ENCODE assay signal across 16 cellular contexts in the genomic region with DNA sequence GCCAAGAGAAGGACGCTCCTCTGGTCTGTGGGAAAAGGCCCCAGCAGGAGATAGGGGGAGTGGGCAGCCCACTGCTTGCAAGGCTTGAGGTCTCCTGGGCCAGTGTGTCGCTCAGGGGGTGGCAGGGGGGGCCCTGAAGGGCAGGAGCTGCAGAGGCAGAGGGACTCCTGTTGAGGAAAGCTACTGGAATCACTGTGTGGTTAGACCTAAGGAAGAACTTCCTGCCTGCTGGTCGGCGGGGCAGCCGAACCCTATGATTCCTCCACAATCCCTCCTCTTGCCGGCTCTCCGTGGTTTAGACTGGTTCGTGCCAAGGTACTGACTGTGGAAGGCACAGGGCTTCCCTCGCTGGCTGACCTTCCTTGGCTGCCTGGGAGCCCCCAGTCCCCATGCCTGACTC. TPM values are rescaled to one million over a fixed set of nuclear protein-coding genes. Genes with fewer than 3 reads are reported as not detected.
DNase-seq lines count a peak whose midpoint lies in the region; ATAC-seq and TF ChIP-seq lines count a peak whose summit lies in the region.
"Had no signal": no experiment of that assay in that cellular context is flagged by ENCODE, and none has a peak within 500 bp of the region (broad histone marks: within the 10 kb centered on the region; RNA-seq: fewer than 3 reads in every experiment).

No MANE protein-coding gene starts in this region.

- no peaks in the 10 kb centered on the region for H3K9me3 Mint-ChIP-seq in activated naive CD4-positive, alpha-beta T cell treated with anti-CD3 and anti-CD28 coated beads, Interleukin-2, amount 50 U/mL, for 72 hours

- H3K4me1 ChIP-seq in SJCRH30, result peaks cover 19% of the 10 kb centered on the region
- H3K4me1 ChIP-seq: HAP-1 had no signal

- H3K36me3 ChIP-seq in SJCRH30, result no peaks in the 10 kb centered on the region
- H3K36me3 ChIP-seq: HAP-1 had no signal

- no peak for TF ChIP-seq CTCF in GM20000 (IDR thresholded peaks at IDR 0.05; ENCODE audit: extremely low read depth, missing control alignments)

- no peaks in the 10 kb centered on the region for H3K27me3 ChIP-seq in SJCRH30

- peak overlapping the region; percentile 25; the same call in 1 of the 2 replicates for H3K27ac ChIP-seq in SJCRH30

- H3K36me3 Mint-ChIP-seq in activated naive CD4-positive, alpha-beta T cell treated with anti-CD3 and anti-CD28 coated beads, Interleukin-2, amount 50 U/mL, for 72 hours, result no peaks in the 10 kb centered on the region
- H3K36me3 Mint-ChIP-seq: CD4-positive, alpha-beta memory T cell had no signal

- no peaks in the 10 kb centered on the region for H3K9me3 ChIP-seq in SJCRH30 (replicated peaks)
- H3K9me3 ChIP-seq: HAP-1 had no signal

- peak; percentile 33 for DNase-seq in HT1080 (ENCODE audit: low read depth)
- no peak for DNase-seq in SJCRH30
- DNase-seq in myocyte (ENCODE audit: low read depth), result peak; percentile 28
- no peak for DNase-seq in GM20000 (ENCODE audit: low spot score)
- DNase-seq in activated naive CD4-positive, alpha-beta T cell treated with anti-CD3 and anti-CD28 coated beads, Interleukin-2, amount 50 U/mL, for 72 hours (ENCODE audit: low spot score in 2 of 2), result no peak
- DNase-seq: Calu3; CD4-positive, alpha-beta memory T cell; COR-L47; DND-41; GDM1; GOT3; HFFc6 had no signal

- peak overlapping the region in 1 of 2 donors; percentile 60 for H3K27ac Mint-ChIP-seq in activated naive CD4-positive, alpha-beta T cell treated with anti-CD3 and anti-CD28 coated beads, Interleukin-2, amount 50 U/mL, for 72 hours
- H3K27ac Mint-ChIP-seq: CD4-positive, alpha-beta memory T cell; HFFc6 had no signal

- H3K4me3 ChIP-seq in SJCRH30, result no peak overlapping the region
- H3K4me3 ChIP-seq: GM12878, HAP-1 had no signal

- ATAC-seq in GM21717 (IDR thresholded peaks at IDR 0.05; ENCODE audit: unreplicated experiment), result no peak
- ATAC-seq in activated naive CD4-positive, alpha-beta T cell treated with anti-CD3 and anti-CD28 coated beads, Interleukin-2, amount 50 U/mL, for 72 hours, result no peak
- ATAC-seq: GM12878 had no signal

RNA-seq across cellular contexts. Expression of a gene that starts 6.2 kb away (rescaled TPM):
- total RNA-seq in HT1080 (2014; rRNA removed; shearing (Covaris generic)), result not detected in 2 replicates
- polyA plus RNA-seq in HT1080 (2015; cell fraction: cytosol; rRNA removed), result 1.8 TPM in 1 of 2 replicates, not detected in the other
- 1.2 and 3.5 TPM in 2 replicates for polyA plus RNA-seq in HT1080 (2015; cell fraction: nucleus; rRNA removed)
- total RNA-seq in SJCRH30 (2014; rRNA removed; shearing (Covaris generic)), result 2.5 and 4.4 TPM in 2 replicates
- total RNA-seq in myocyte, result 51.2 and 67.7 TPM in 2 replicates
- 32.1 TPM for polyA plus RNA-seq in myocyte (2012)
- total RNA-seq in activated naive CD4-positive, alpha-beta T cell treated with anti-CD3 and anti-CD28 coated beads, Interleukin-2, amount 50 U/mL, for 72 hours, result not detected
- total RNA-seq: Calu3; CD4-positive, alpha-beta memory T cell had no signal
- polyA plus RNA-seq: CD4-positive, alpha-beta memory T cell had no signal

RNA-seq across cellular contexts. Expression of a gene that starts 15.2 kb away (rescaled TPM):
- 2.3 and 2.8 TPM in 2 replicates for total RNA-seq in HT1080 (2014; rRNA removed; shearing (Covaris generic))
- polyA plus RNA-seq in HT1080 (2015; cell fraction: cytosol; rRNA removed), result 3.9 and 12.2 TPM in 2 replicates
- polyA plus RNA-seq in HT1080 (2015; cell fraction: nucleus; rRNA removed), result 14.3 and 15.1 TPM in 2 replicates
- 11.2 and 11.9 TPM in 2 replicates for total RNA-seq in SJCRH30 (2014; rRNA removed; shearing (Covaris generic))
- total RNA-seq in myocyte, result 123 and 130 TPM in 2 replicates
- 144 TPM for polyA plus RNA-seq in myocyte (2012)
- total RNA-seq in activated naive CD4-positive, alpha-beta T cell treated with anti-CD3 and anti-CD28 coated beads, Interleukin-2, amount 50 U/mL, for 72 hours, result 1 to 10 TPM in 1 of 2 donors, under 1 TPM in 1; 0.41 to 1.2 TPM
- total RNA-seq: CD4-positive, alpha-beta memory T cell had no signal
- polyA plus RNA-seq: CD4-positive, alpha-beta memory T cell had no signal

RNA-seq across cellular contexts. Expression of a gene that starts 31.1 kb away (rescaled TPM):
- total RNA-seq in HT1080 (2014; rRNA removed; shearing (Covaris generic)), result 0.14 and 0.17 TPM in 2 replicates
- polyA plus RNA-seq in HT1080 (2015; cell fraction: cytosol; rRNA removed), result 0.71 and 0.72 TPM in 2 replicates
- polyA plus RNA-seq in HT1080 (2015; cell fraction: nucleus; rRNA removed), result 0.42 and 0.82 TPM in 2 replicates
- 11.8 and 11.9 TPM in 2 replicates for total RNA-seq in SJCRH30 (2014; rRNA removed; shearing (Covaris generic))
- total RNA-seq in myocyte, result 42.6 and 43.5 TPM in 2 replicates
- polyA plus RNA-seq in myocyte (2012), result 49.6 TPM
- total RNA-seq in activated naive CD4-positive, alpha-beta T cell treated with anti-CD3 and anti-CD28 coated beads, Interleukin-2, amount 50 U/mL, for 72 hours, result not detected
- total RNA-seq: Calu3; CD4-positive, alpha-beta memory T cell; GM12878 had no signal
- polyA plus RNA-seq: BJ; CD4-positive, alpha-beta memory T cell; GM12878 had no signal

Comparison
In these comparisons a context has a peak if more than half of its experiments do, and no peak if none do; other contexts are left out.
1. DNase-seq: peak in HT1080 (single experiment) and myocyte (single experiment); none in SJCRH30 (0 of 2), GM20000 (single experiment) and activated naive CD4-positive, alpha-beta T cell treated with anti-CD3 and anti-CD28 coated beads, Interleukin-2, amount 50 U/mL, for 72 hours (0 of 2).
2. RNA of a gene that starts 31.1 kb away (total RNA-seq): 42.6 to 43.5 TPM in myocyte and 11.8 to 11.9 TPM in SJCRH30; 0.14 to 0.17 TPM in HT1080 and not detected in activated naive CD4-positive, alpha-beta T cell treated with anti-CD3 and anti-CD28 coated beads, Interleukin-2, amount 50 U/mL, for 72 hours; every median in the first group is over 10 times any median in the second.